1 cellular context compared by ENCODE assay signal in genomic region chr1:11311816-11312755, GRCh38.
TF ChIP-seq lines count a peak whose summit lies in the region.

No MANE protein-coding gene starts in this region.

TF ChIP-seq in GM23338, 12 proteins besides CTCF, POLR2A, EP300 and RAD21 (continued from another document):
- TF ChIP-seq ZNF331 (CRISPR knock-in tag; IDR thresholded peaks at IDR 0.05; ENCODE audit: low read depth) (no peak), NANOG (IDR thresholded peaks at IDR 0.05; ENCODE audit: borderline replicate concordance) (no peak), EZH2phosphoT487 (IDR thresholded peaks at IDR 0.05; ENCODE audit: unreplicated experiment) (no peak), POLR2AphosphoS5 (IDR thresholded peaks at IDR 0.05; ENCODE audit: low read depth) (no peak), ZNF114 (CRISPR knock-in tag; IDR thresholded peaks at IDR 0.05) (no peak), JUNB (IDR thresholded peaks at IDR 0.05; ENCODE audit: unreplicated experiment) (no peak)
